8 cellular contexts compared by ENCODE assay signal in the genomic region with DNA sequence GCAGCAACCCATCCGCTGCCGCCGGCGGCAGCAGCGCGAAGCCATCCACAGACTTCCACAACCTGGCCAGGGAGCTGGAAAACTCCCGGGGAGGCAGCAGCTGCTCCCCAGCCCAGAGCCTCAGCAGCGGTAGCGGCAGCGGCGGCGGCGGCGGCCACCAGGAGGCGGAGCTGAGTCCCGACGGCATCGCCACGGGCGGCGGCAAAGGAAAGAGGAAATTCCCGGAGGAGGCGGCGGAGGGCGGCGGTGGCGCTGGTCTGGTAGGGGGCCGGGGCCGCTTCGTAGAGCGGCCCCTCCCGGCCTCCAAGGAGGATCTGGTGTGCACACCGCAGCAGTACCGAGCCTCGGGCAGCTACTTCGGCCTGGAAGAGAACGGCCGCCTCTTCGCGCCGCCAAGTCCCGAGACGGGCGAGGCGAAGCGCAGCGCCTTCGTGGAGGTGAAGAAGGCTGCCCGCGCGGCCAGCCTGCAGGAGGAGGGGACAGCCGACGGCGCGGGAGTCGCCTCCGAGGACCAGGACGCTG. TPM values are rescaled to one million over a fixed set of nuclear protein-coding genes. Genes with fewer than 3 reads are reported as not detected.
DNase-seq lines count a peak whose midpoint lies in the region; ATAC-seq and TF ChIP-seq lines count a peak whose summit lies in the region.

No MANE protein-coding gene starts in this region.

- peak overlapping the region; percentile 61 for H3K4me3 Mint-ChIP-seq in chondrocyte (ENCODE audit: unreplicated experiment)

- ATAC-seq in left lobe of liver = peak; percentile 97

- no peaks in the 10 kb centered on the region for H3K9me3 Mint-ChIP-seq in chondrocyte (ENCODE audit: low read depth)

- peaks cover 68% of the 10 kb centered on the region for H3K27me3 Mint-ChIP-seq in chondrocyte (ENCODE audit: low read depth)

- H3K4me1 Mint-ChIP-seq in chondrocyte (ENCODE audit: low read depth) = peaks cover 21% of the 10 kb centered on the region

- H3K36me3 Mint-ChIP-seq in chondrocyte (ENCODE audit: low read depth) = no peaks in the 10 kb centered on the region

- peak overlapping the region; percentile 55 for H3K4me3 ChIP-seq in GM12864 (ENCODE audit: low read depth, low read length)

- DNase-seq in GM12864 (ENCODE audit: low read depth) (no peak), HCEC 1CT (peak; percentile 51), MV-4-11 (lab: John Stamatoyannopoulos, UW) (peak; percentile 55), chondrocyte (ENCODE audit: low spot score) (no peak), left lobe of liver (ENCODE audit: low spot score) (peak; percentile 74), NCI-H1694 treated with DMSO at 0.1 percent for 48 hours (lab: John Stamatoyannopoulos, UW) (no peak)
- DNase-seq in activated CD4-positive, alpha-beta T cell treated with anti-CD3 and anti-CD28 coated beads for 1 hour = peak; percentile 69
- peak; percentile 74 to 76 for DNase-seq in stimulated activated CD4-positive, alpha-beta T cell treated with anti-CD3 and anti-CD28 coated beads, Interleukin-2, amount 100 ng/mL, for 48 hours

- TF ChIP-seq CTCF in GM12864 (IDR thresholded peaks at IDR 0.05; ENCODE audit: low read depth, low read length, missing control alignments) = peak; percentile 64
- TF ChIP-seq CTCF in chondrocyte (IDR thresholded peaks at IDR 0.05) = peak; percentile 90

- H3K27ac Mint-ChIP-seq in chondrocyte (ENCODE audit: unreplicated experiment) = no peak overlapping the region

RNA-seq across cellular contexts. Expression of gene PRDM8, which starts 4.9 kb away (rescaled TPM):
- total RNA-seq in chondrocyte = 0.07 TPM in 1 of 3 replicates, not detected in the others
- 0.28 TPM for total RNA-seq in left lobe of liver

Comparison
In these comparisons a context has a peak if more than half of its experiments do, and no peak if none do; other contexts are left out.
1. DNase-seq: peak in HCEC 1CT (single experiment), MV-4-11 (single experiment), activated CD4-positive, alpha-beta T cell treated with anti-CD3 and anti-CD28 coated beads for 1 hour (single experiment), left lobe of liver (single experiment) and stimulated activated CD4-positive, alpha-beta T cell treated with anti-CD3 and anti-CD28 coated beads, Interleukin-2, amount 100 ng/mL, for 48 hours (2 of 2); none in GM12864 (single experiment), chondrocyte (single experiment) and NCI-H1694 treated with DMSO at 0.1 percent for 48 hours (single experiment).